9 cellular contexts compared by ENCODE assay signal in the genomic region with DNA sequence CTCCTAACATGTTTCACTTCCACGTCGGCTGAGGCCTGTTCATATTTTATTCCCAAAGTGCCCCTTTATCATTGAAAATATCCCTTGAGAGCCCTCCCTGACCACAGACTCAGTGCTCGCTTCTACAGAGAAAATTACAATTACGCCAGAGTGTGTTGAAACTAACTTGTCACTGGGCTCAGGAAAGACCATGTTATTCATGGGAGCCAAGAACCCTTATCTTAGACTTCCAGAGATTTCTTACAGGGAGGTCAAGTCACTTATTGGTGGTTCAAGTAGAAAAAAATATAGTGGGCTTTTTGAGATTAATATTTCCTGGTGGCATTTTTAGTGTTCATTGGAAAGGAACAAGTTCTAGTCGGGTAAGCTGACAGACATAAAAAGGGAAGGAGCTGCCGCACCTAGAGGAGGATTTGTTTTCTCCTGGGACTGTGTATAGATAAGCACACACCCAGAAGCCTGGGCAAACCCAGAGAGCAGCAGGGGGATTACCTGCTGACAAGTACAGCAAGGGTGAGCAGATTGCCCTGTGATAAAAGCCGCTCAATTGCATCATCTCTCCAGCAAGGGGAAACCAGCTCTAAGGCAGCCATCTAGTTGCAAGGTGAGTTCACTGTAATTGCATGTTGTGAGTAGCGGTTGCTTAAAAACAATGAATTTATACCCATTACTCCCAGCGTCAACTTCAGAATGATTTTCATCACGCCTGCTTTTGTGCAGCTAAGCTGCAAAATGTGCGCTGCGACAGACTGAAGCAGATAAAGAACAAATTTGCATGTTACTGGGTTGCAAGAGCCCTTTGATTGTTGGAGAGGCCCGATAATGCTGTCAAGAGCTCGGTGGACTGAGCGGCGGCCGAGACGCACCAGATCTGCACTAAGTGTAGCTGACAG. TPM values are rescaled to one million over a fixed set of nuclear protein-coding genes. Genes with fewer than 3 reads are reported as not detected.
DNase-seq lines count a peak whose midpoint lies in the region; ATAC-seq and TF ChIP-seq lines count a peak whose summit lies in the region.
"Had no signal": no experiment of that assay in that cellular context is flagged by ENCODE, and none has a peak within 500 bp of the region (broad histone marks: within the 10 kb centered on the region; RNA-seq: fewer than 3 reads in every experiment).

No MANE protein-coding gene starts in this region.

- CTCF ChIA-PET in activated B cell treated with CpG ODN at 0.5 μM for 24 hours (lab: Charles Lee): interaction anchor here (0.6 to 9.4 kb wide), 2 partner anchors 184 to 274 kb away, joined by 4 to 240 read pairs; no protein-coding TSS in a partner anchor

- intact Hi-C loops in activated B cell treated with CpG ODN at 0.5 μM for 24 hours (cut with micrococcal nuclease): loop anchor here (10.0 kb wide), 2 partner anchors 972 to 1042 kb away; no protein-coding TSS in a partner anchor
- intact Hi-C loops in mucosa of descending colon (cut with DNase I, micrococcal nuclease): no loop called here

- H3K36me3 ChIP-seq in mucosa of descending colon (ENCODE audit: low read depth): no peaks in the 10 kb centered on the region

- H3K27ac Mint-ChIP-seq in activated B cell treated with CpG ODN at 0.5 μM for 24 hours: no peak overlapping the region

- H3K4me1 ChIP-seq in mucosa of descending colon (ENCODE audit: low read depth): no peaks in the 10 kb centered on the region

- ATAC-seq in activated CD4-positive, CD25-positive, alpha-beta regulatory T cell treated with anti-CD3 and anti-CD28 coated beads, Interleukin-2, amount 50 U/mL, for 24 hours: peak; percentile 70 to 82
- ATAC-seq in HG03460 (IDR thresholded peaks at IDR 0.05; ENCODE audit: unreplicated experiment) (peak; percentile 59), activated B cell treated with CpG ODN at 0.5 μM for 24 hours (ENCODE audit: low read depth) (peak; percentile 91), mucosa of descending colon (peak; percentile 70), SK-N-SH treated with all-trans-retinoic acid at 6 μM for 48 hours (no peak)

- H3K9me3 ChIP-seq in mucosa of descending colon: no peaks in the 10 kb centered on the region

- H3K27me3 Mint-ChIP-seq in activated B cell treated with CpG ODN at 0.5 μM for 24 hours: peaks cover 2% of the 10 kb centered on the region

- POLR2A ChIA-PET in activated B cell treated with CpG ODN at 0.5 μM for 24 hours (lab: Charles Lee): no interaction called here

- TF ChIP-seq CTCF in activated B cell treated with CpG ODN at 0.5 μM for 24 hours (IDR thresholded peaks at IDR 0.05) (no peak), mucosa of descending colon (IDR thresholded peaks at IDR 0.05) (no peak), foreskin fibroblast (IDR thresholded peaks at IDR 0.05; ENCODE audit: low read depth, low read length) (no peak)

- no peak overlapping the region for H3K4me3 ChIP-seq in mucosa of descending colon
- no peak overlapping the region for H3K4me3 ChIP-seq in foreskin fibroblast (ENCODE audit: low read depth in 1 of 2, low read length in 2 of 2)

- no peak for DNase-seq in activated CD4-positive, CD25-positive, alpha-beta regulatory T cell treated with anti-CD3 and anti-CD28 coated beads, Interleukin-2, amount 50 U/mL, for 72 hours
- DNase-seq in activated B cell treated with CpG ODN at 0.5 μM for 24 hours: no peak
- peak in 2 of 3 donors; percentile 21 to 33 for DNase-seq in mucosa of descending colon
- DNase-seq in foreskin fibroblast: no peak
- no peak for DNase-seq in amniotic stem cell (lab: John Stamatoyannopoulos, UW)

- H3K36me3 Mint-ChIP-seq in activated B cell treated with CpG ODN at 0.5 μM for 24 hours (ENCODE audit: low read depth): no peaks in the 10 kb centered on the region

- peaks cover 12% of the 10 kb centered on the region for H3K4me1 Mint-ChIP-seq in activated B cell treated with CpG ODN at 0.5 μM for 24 hours

- no peak overlapping the region for H3K4me3 Mint-ChIP-seq in activated B cell treated with CpG ODN at 0.5 μM for 24 hours

- H3K9me3 Mint-ChIP-seq in activated B cell treated with CpG ODN at 0.5 μM for 24 hours: no peaks in the 10 kb centered on the region

TF ChIP-seq in SK-N-SH treated with all-trans-retinoic acid at 6 μM for 48 hours, 23 proteins besides CTCF, POLR2A, EP300 and RAD21:
- TF ChIP-seq GLIS3 (CRISPR knock-in tag; IDR thresholded peaks at IDR 0.05) (no peak), ZFP30 (CRISPR knock-in tag; IDR thresholded peaks at IDR 0.05) (no peak), ISL1 (CRISPR knock-in tag; IDR thresholded peaks at IDR 0.05) (no peak), BACH2 (CRISPR knock-in tag; IDR thresholded peaks at IDR 0.05; ENCODE audit: borderline replicate concordance) (no peak), ZNF70 (CRISPR knock-in tag; IDR thresholded peaks at IDR 0.05) (no peak), ZFP3 (CRISPR knock-in tag; IDR thresholded peaks at IDR 0.05) (no peak), ZC3H10 (CRISPR knock-in tag; IDR thresholded peaks at IDR 0.05) (no peak), ARNTL (CRISPR knock-in tag; IDR thresholded peaks at IDR 0.05; ENCODE audit: borderline replicate concordance, low read depth) (no peak)
- TF ChIP-seq, protein P1, sequence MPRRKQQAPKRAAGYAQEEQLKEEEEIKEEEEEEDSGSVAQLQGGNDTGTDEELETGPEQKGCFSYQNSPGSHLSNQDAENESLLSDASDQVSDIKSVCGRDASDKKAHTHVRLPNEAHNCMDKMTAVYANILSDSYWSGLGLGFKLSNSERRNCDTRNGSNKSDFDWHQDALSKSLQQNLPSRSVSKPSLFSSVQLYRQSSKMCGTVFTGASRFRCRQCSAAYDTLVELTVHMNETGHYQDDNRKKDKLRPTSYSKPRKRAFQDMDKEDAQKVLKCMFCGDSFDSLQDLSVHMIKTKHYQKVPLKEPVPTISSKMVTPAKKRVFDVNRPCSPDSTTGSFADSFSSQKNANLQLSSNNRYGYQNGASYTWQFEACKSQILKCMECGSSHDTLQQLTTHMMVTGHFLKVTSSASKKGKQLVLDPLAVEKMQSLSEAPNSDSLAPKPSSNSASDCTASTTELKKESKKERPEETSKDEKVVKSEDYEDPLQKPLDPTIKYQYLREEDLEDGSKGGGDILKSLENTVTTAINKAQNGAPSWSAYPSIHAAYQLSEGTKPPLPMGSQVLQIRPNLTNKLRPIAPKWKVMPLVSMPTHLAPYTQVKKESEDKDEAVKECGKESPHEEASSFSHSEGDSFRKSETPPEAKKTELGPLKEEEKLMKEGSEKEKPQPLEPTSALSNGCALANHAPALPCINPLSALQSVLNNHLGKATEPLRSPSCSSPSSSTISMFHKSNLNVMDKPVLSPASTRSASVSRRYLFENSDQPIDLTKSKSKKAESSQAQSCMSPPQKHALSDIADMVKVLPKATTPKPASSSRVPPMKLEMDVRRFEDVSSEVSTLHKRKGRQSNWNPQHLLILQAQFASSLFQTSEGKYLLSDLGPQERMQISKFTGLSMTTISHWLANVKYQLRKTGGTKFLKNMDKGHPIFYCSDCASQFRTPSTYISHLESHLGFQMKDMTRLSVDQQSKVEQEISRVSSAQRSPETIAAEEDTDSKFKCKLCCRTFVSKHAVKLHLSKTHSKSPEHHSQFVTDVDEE (CRISPR knock-in tag; IDR thresholded peaks at IDR 0.05): no peak
- TF ChIP-seq, protein P2, sequence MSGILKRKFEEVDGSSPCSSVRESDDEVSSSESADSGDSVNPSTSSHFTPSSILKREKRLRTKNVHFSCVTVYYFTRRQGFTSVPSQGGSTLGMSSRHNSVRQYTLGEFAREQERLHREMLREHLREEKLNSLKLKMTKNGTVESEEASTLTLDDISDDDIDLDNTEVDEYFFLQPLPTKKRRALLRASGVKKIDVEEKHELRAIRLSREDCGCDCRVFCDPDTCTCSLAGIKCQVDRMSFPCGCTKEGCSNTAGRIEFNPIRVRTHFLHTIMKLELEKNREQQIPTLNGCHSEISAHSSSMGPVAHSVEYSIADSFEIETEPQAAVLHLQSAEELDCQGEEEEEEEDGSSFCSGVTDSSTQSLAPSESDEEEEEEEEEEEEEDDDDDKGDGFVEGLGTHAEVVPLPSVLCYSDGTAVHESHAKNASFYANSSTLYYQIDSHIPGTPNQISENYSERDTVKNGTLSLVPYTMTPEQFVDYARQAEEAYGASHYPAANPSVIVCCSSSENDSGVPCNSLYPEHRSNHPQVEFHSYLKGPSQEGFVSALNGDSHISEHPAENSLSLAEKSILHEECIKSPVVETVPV (CRISPR knock-in tag; IDR thresholded peaks at IDR 0.05): no peak
- TF ChIP-seq, protein P3, sequence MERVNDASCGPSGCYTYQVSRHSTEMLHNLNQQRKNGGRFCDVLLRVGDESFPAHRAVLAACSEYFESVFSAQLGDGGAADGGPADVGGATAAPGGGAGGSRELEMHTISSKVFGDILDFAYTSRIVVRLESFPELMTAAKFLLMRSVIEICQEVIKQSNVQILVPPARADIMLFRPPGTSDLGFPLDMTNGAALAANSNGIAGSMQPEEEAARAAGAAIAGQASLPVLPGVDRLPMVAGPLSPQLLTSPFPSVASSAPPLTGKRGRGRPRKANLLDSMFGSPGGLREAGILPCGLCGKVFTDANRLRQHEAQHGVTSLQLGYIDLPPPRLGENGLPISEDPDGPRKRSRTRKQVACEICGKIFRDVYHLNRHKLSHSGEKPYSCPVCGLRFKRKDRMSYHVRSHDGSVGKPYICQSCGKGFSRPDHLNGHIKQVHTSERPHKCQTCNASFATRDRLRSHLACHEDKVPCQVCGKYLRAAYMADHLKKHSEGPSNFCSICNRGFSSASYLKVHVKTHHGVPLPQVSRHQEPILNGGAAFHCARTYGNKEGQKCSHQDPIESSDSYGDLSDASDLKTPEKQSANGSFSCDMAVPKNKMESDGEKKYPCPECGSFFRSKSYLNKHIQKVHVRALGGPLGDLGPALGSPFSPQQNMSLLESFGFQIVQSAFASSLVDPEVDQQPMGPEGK (CRISPR knock-in tag; IDR thresholded peaks at IDR 0.05; ENCODE audit: borderline replicate concordance): no peak

RNA-seq across cellular contexts. Expression of a gene that starts 46.2 kb away (rescaled TPM):
- total RNA-seq in activated B cell treated with CpG ODN at 0.5 μM for 24 hours: 0.09 TPM in 1 of 2 replicates, not detected in the other
- under 1 TPM in 2 of 3 donors, not detected in 1; 0.10 to 0.95 TPM for total RNA-seq in mucosa of descending colon
- total RNA-seq: NCI-H460 had no signal

Comparison
In these comparisons a context has a peak if more than half of its experiments do, and no peak if none do; other contexts are left out.
1. DNase-seq: peak in mucosa of descending colon (2 of 3); none in activated CD4-positive, CD25-positive, alpha-beta regulatory T cell treated with anti-CD3 and anti-CD28 coated beads, Interleukin-2, amount 50 U/mL, for 72 hours (single experiment), activated B cell treated with CpG ODN at 0.5 μM for 24 hours (single experiment), foreskin fibroblast (0 of 2) and amniotic stem cell (single experiment).